9 cellular contexts compared by ENCODE assay signal in genomic region chr5:107248065-107248695, GRCh38.
A peak's percentile ranks its signal among the peaks of the same experiment; 100 is the strongest.
DNase-seq lines count a peak whose midpoint lies in the region; FAIRE-seq and TF ChIP-seq lines count a peak whose summit lies in the region.
"Had no signal": no experiment of that assay in that cellular context is flagged by ENCODE, and none has a peak within 500 bp of the region (broad histone marks: within the 10 kb centered on the region; RNA-seq: fewer than 3 reads in every experiment).

No MANE protein-coding gene starts in this region.

- peak; percentile 94 for FAIRE-seq in H54 (lab: Jason Lieb, UNC)

- H3K27ac ChIP-seq in ascending aorta (no peak overlapping the region), iPS DF 6.9 (ENCODE audit: low read length) (no peak overlapping the region)
- H3K27ac ChIP-seq: BLaER1 had no signal

- TF ChIP-seq CTCF in ascending aorta (IDR thresholded peaks at IDR 0.05): peak; percentile 30 to 64 (median 63)

- intact Hi-C loops in ascending aorta (cut with DNase I): loop anchor here (10.0 kb wide), 1 partner anchor 143 kb away; no protein-coding TSS in a partner anchor

- DNase-seq in NCI-H1417 (lab: John Stamatoyannopoulos, UW) (peak in 2 of 3 experiments; percentile 6 to 43), NCI-H1417 treated with DMSO at 0.1 percent for 48 hours (lab: John Stamatoyannopoulos, UW) (no peak), H54 (ENCODE audit: insufficient read length, low spot score) (peak; percentile 13), NCI-H526 treated with DMSO at 0.1 percent for 48 hours (lab: John Stamatoyannopoulos, UW) (peak; percentile 11), ascending aorta (ENCODE audit: low spot score in 2 of 2) (peak in 1 of 2 donors; percentile 74), iPS DF 6.9 (ENCODE audit: low read depth, low spot score) (peak; percentile 66)
- DNase-seq in stimulated activated CD4-positive, alpha-beta T cell treated with anti-CD3 and anti-CD28 coated beads, Interleukin-15, amount 100 ng/mL, for 24 hours: peak; percentile 63
- DNase-seq in central memory CD4-positive, alpha-beta T cell: no peak

- H3K4me1 ChIP-seq in ascending aorta (peaks cover 2 to 6% of the 10 kb centered on the region in 2 donors), iPS DF 6.9 (ENCODE audit: control insufficient read depth, insufficient read depth, low read length) (no peaks in the 10 kb centered on the region)
- H3K4me1 ChIP-seq: BLaER1 had no signal

- H3K36me3 ChIP-seq in ascending aorta (no peaks in the 10 kb centered on the region), iPS DF 6.9 (ENCODE audit: control insufficient read depth, insufficient read depth, low read length) (no peaks in the 10 kb centered on the region)
- H3K36me3 ChIP-seq: BLaER1 had no signal

- no peaks in the 10 kb centered on the region for H3K9me3 ChIP-seq in ascending aorta
- no peaks in the 10 kb centered on the region for H3K9me3 ChIP-seq in iPS DF 6.9 (ENCODE audit: control insufficient read depth, insufficient read depth, low read length)
- H3K9me3 ChIP-seq: BLaER1 had no signal

- H3K27me3 ChIP-seq in ascending aorta: no peaks in the 10 kb centered on the region
- no peaks in the 10 kb centered on the region for H3K27me3 ChIP-seq in iPS DF 6.9 (ENCODE audit: control insufficient read depth, insufficient read depth, low read length)
- H3K27me3 ChIP-seq: BLaER1 had no signal

- WGBS in iPS DF 6.9 (ENCODE audit: insufficient coverage, insufficient read length): no CpG with 5 or more reads among the region's 10 CpGs

- H3K4me3 ChIP-seq in ascending aorta (no peak overlapping the region), iPS DF 6.9 (ENCODE audit: low read length) (no peak overlapping the region)
- H3K4me3 ChIP-seq: BLaER1 had no signal

- TF ChIP-seq POLR2A in H54 (IDR thresholded peaks at IDR 0.05; ENCODE audit: low read depth, low read length): no peak

Comparison
In these comparisons a context has a peak if more than half of its experiments do, and no peak if none do; other contexts are left out.
1. DNase-seq: peak in NCI-H1417 (2 of 3), H54 (single experiment), NCI-H526 treated with DMSO at 0.1 percent for 48 hours (single experiment), iPS DF 6.9 (single experiment) and stimulated activated CD4-positive, alpha-beta T cell treated with anti-CD3 and anti-CD28 coated beads, Interleukin-15, amount 100 ng/mL, for 24 hours (single experiment); none in NCI-H1417 treated with DMSO at 0.1 percent for 48 hours (single experiment) and central memory CD4-positive, alpha-beta T cell (single experiment).